Comparison of ENCODE assay signal across 8 cellular contexts in genomic region chr12:122501489-122501989, GRCh38. TPM values are rescaled to one million over a fixed set of nuclear protein-coding genes. Genes with fewer than 3 reads are reported as not detected.
DNase-seq lines count a peak whose midpoint lies in the region; ATAC-seq and TF ChIP-seq lines count a peak whose summit lies in the region.

No MANE protein-coding gene starts in this region.

- peak overlapping the region; percentile 80 for H3K4me3 ChIP-seq in CD8-positive, alpha-beta T cell (ENCODE audit: low read depth, low read length)
- peak overlapping the region; percentile 99 for H3K4me3 ChIP-seq in Loucy (ENCODE audit: low read length, poor library complexity, severe bottlenecking)

- H4K20me1 ChIP-seq in Loucy (ENCODE audit: insufficient read depth, low read length, poor library complexity, severe bottlenecking), result peaks cover 22% of the 10 kb centered on the region

- peak overlapping the region; percentile 90 for H3K27ac ChIP-seq in CD8-positive, alpha-beta T cell (ENCODE audit: low read depth, low read length)

- H3K4me2 ChIP-seq in Loucy (ENCODE audit: low read depth, low read length, poor library complexity, severe bottlenecking), result peak overlapping the region; percentile 61

- H3K9me2 ChIP-seq in Loucy (replicated peaks; ENCODE audit: low read depth, low read length), result no peaks in the 10 kb centered on the region

- POLR2A ChIA-PET in CD8-positive, alpha-beta T cell (lab: Charles Lee), result interaction anchor here (0.7 to 7.0 kb wide), 13 partner anchors 9 to 731 kb away, joined by 3 to 68 read pairs (median 4); partner anchors contain the start of genes KNTC1, MPHOSPH9, MTRFR and RSRC2

- CTCF ChIA-PET in CD8-positive, alpha-beta T cell (lab: Charles Lee), result interaction anchor here (0.7 to 2.1 kb wide), 8 partner anchors 9 to 1062 kb away, joined by 3 to 12 read pairs (median 6); partner anchors contain the start of genes KNTC1 and RSRC2

- DNase-seq in CD8-positive, alpha-beta T cell, result no peak
- DNase-seq in cerebellar cortex (ENCODE audit: low spot score) (peak; percentile 24), neural crest cell (ENCODE audit: low read depth, low spot score) (no peak), T-helper 9 cell (no peak), putamen (ENCODE audit: low spot score) (no peak), HUDEP-2 (lab: John Stamatoyannopoulos, UW; ENCODE audit: unreplicated experiment in 76 of 76) (no peak)

- no peak for TF ChIP-seq CTCF in CD8-positive, alpha-beta T cell (IDR thresholded peaks at IDR 0.05)
- TF ChIP-seq CTCF in Loucy (conservative IDR thresholded peaks at IDR 0.05; ENCODE audit: low read length) (no peak), neural crest cell (conservative IDR thresholded peaks at IDR 0.05) (no peak)

- no peaks in the 10 kb centered on the region for H3K27me3 Mint-ChIP-seq in CD8-positive, alpha-beta T cell (ENCODE audit: low read depth)
- H3K27me3 Mint-ChIP-seq in neural crest cell (ENCODE audit: low read depth), result no peaks in the 10 kb centered on the region

- H3K36me3 Mint-ChIP-seq in CD8-positive, alpha-beta T cell, result peaks cover 48% of the 10 kb centered on the region
- H3K36me3 Mint-ChIP-seq in neural crest cell (ENCODE audit: low read depth), result peaks cover 12% of the 10 kb centered on the region

- H3K4me3 Mint-ChIP-seq in CD8-positive, alpha-beta T cell, result peak overlapping the region; percentile 97
- H3K4me3 Mint-ChIP-seq in neural crest cell, result peak overlapping the region; percentile 96

- peaks cover 39% of the 10 kb centered on the region for H3K4me1 Mint-ChIP-seq in CD8-positive, alpha-beta T cell (ENCODE audit: low read depth)
- peaks cover 30% of the 10 kb centered on the region for H3K4me1 Mint-ChIP-seq in neural crest cell

- peaks cover 17% of the 10 kb centered on the region for H3K4me1 ChIP-seq in CD8-positive, alpha-beta T cell (ENCODE audit: insufficient read depth, low read length)
- H3K4me1 ChIP-seq in Loucy (ENCODE audit: insufficient read depth, low read length, poor library complexity, severe bottlenecking), result peaks cover 26% of the 10 kb centered on the region

- peaks cover 10% of the 10 kb centered on the region; the same call in 1 of the 2 replicates for H3F3A ChIP-seq in Loucy (ENCODE audit: low read depth)

- no peaks in the 10 kb centered on the region for H3K9me3 ChIP-seq in CD8-positive, alpha-beta T cell (ENCODE audit: low read length)
- no peaks in the 10 kb centered on the region for H3K9me3 ChIP-seq in Loucy (ENCODE audit: insufficient read depth, low read depth, low read length)

- H3K9me3 Mint-ChIP-seq in CD8-positive, alpha-beta T cell, result no peaks in the 10 kb centered on the region
- no peaks in the 10 kb centered on the region for H3K9me3 Mint-ChIP-seq in neural crest cell

- ATAC-seq in CD8-positive, alpha-beta T cell, result no peak
- ATAC-seq in GM21576 (IDR thresholded peaks at IDR 0.05; ENCODE audit: unreplicated experiment), result no peak

- H3K36me3 ChIP-seq in CD8-positive, alpha-beta T cell (ENCODE audit: insufficient read depth, low read length), result peaks cover 17% of the 10 kb centered on the region
- peaks cover 36% of the 10 kb centered on the region for H3K36me3 ChIP-seq in Loucy (ENCODE audit: insufficient read depth, low read length)

- intact Hi-C loops in CD8-positive, alpha-beta T cell (cut with DNase I, micrococcal nuclease), result loop anchor here (1.0 to 10.0 kb wide), 7 partner anchors 26 to 1259 kb away; partner anchors contain the start of genes DIABLO (in 2 of the 2), DENR (in 1 of the 2), KNTC1 (in 1 of the 2) and SETD1B (in 1 of the 2)

- peak overlapping the region; percentile 99 for H3K27ac Mint-ChIP-seq in CD8-positive, alpha-beta T cell
- H3K27ac Mint-ChIP-seq in neural crest cell (ENCODE audit: unreplicated experiment), result peak overlapping the region; percentile 91

- no peak overlapping the region for H3K9ac ChIP-seq in Loucy (ENCODE audit: low read depth, low read length, poor library complexity, severe bottlenecking)

- H3K27me3 ChIP-seq in CD8-positive, alpha-beta T cell (ENCODE audit: insufficient read depth, low read length), result no peaks in the 10 kb centered on the region
- no peaks in the 10 kb centered on the region for H3K27me3 ChIP-seq in Loucy (ENCODE audit: insufficient read depth, low read length, poor library complexity, severe bottlenecking)

- H3K79me2 ChIP-seq in Loucy (ENCODE audit: insufficient read depth, low read length), result peaks cover 40% of the 10 kb centered on the region

- H2AFZ ChIP-seq in Loucy (ENCODE audit: low read length), result peak overlapping the region; percentile 63

RNA-seq across cellular contexts. Expression of gene ZCCHC8, which starts 0.8 kb away (rescaled TPM):
- total RNA-seq in CD8-positive, alpha-beta T cell, result 10 to 100 TPM; 53.4 to 55.6 TPM
- 32.4 and 34.0 TPM in 2 replicates for total RNA-seq in neural crest cell

RNA-seq across cellular contexts. Expression of gene RSRC2, which starts 25.2 kb away (rescaled TPM):
- total RNA-seq in CD8-positive, alpha-beta T cell, result 100 to 1,000 TPM; 325 to 333 TPM
- total RNA-seq in neural crest cell, result 107 TPM in 2 replicates

RNA-seq across cellular contexts. Expression of gene KNTC1, which starts 25.5 kb away (rescaled TPM):
- 10 to 100 TPM; 14.1 to 15.1 TPM for total RNA-seq in CD8-positive, alpha-beta T cell
- 111 and 122 TPM in 2 replicates for total RNA-seq in neural crest cell
